In the genomic region with DNA sequence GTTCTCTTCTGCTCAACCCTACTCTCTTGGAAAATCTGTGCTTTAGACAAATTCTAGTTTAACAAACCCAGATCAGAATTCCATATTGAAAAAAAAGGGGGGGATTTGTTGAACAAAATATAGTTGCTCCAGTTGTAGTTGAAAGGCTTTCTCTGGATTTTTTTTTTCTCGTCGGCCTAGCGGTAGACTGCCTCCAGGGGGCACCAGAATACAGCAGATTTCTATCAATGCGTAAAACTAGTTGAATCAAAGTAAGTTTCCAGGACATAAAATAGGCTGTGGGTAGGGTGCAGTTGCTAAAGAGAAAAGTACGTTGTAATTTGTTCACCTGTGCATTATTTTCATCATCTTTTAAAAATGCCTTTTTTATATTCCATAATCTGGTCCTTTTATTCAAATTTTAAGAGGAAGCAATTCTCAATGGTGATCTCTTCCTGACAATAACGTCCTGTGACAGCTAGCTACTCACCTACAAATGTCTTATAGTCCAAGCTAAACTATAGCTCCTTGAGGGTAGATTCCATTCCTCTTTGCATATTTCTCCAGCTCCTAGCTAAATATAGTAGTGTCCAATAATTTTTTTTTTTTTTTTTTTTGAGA, we compare ENCODE assay signal across 8 cellular contexts.
DNase-seq lines count a peak whose midpoint lies in the region; ATAC-seq and TF ChIP-seq lines count a peak whose summit lies in the region.

No MANE protein-coding gene starts in this region.

- no peak overlapping the region for H2AFZ ChIP-seq in osteoblast (ENCODE audit: low read length)

- H3K4me3 Mint-ChIP-seq in activated T-helper 17 cell treated with anti-CD3 and anti-CD28 coated beads, Interleukin-2, amount 50 U/mL, for 72 hours, result no peak overlapping the region
- no peak overlapping the region for H3K4me3 Mint-ChIP-seq in type B pancreatic cell

- no peaks in the 10 kb centered on the region for H3K36me3 Mint-ChIP-seq in activated T-helper 17 cell treated with anti-CD3 and anti-CD28 coated beads, Interleukin-2, amount 50 U/mL, for 72 hours (ENCODE audit: low read depth)
- no peaks in the 10 kb centered on the region for H3K36me3 Mint-ChIP-seq in type B pancreatic cell

- TF ChIP-seq CTCF in BE2C (IDR thresholded peaks at IDR 0.05; ENCODE audit: low read depth, low read length) (peak; percentile 94), HEK293 (tag by site-specific recombination; IDR thresholded peaks at IDR 0.05) (peak; percentile 45; the same call in 1 of the 2 replicates), fibroblast of villous mesenchyme (IDR thresholded peaks at IDR 0.05; ENCODE audit: insufficient read depth, low read depth, low read length) (peak; percentile 96), osteoblast (IDR thresholded peaks at IDR 0.05; ENCODE audit: extremely low read depth, low read depth, low read length) (peak; percentile 94), type B pancreatic cell (conservative IDR thresholded peaks at IDR 0.05) (peak; percentile 94)

- peak; percentile 48 for ATAC-seq in activated T-helper 17 cell treated with anti-CD3 and anti-CD28 coated beads, Interleukin-2, amount 50 U/mL, for 72 hours (replicated peaks)
- ATAC-seq in HG03442 (IDR thresholded peaks at IDR 0.05; ENCODE audit: unreplicated experiment), result no peak

- H3K9me3 ChIP-seq in BE2C, result no peaks in the 10 kb centered on the region
- no peaks in the 10 kb centered on the region; the same call in 1 of the 2 replicates for H3K9me3 ChIP-seq in HEK293 (ENCODE audit: control insufficient read depth, insufficient read depth, low read depth, low read length)
- H3K9me3 ChIP-seq in osteoblast (ENCODE audit: low read depth, low read length), result no peaks in the 10 kb centered on the region

- POLR2A ChIA-PET in HEK293 (lab: Yijun Ruan, JAX), result no interaction called here

- H3K27me3 Mint-ChIP-seq in activated T-helper 17 cell treated with anti-CD3 and anti-CD28 coated beads, Interleukin-2, amount 50 U/mL, for 72 hours, result no peaks in the 10 kb centered on the region
- H3K27me3 Mint-ChIP-seq in type B pancreatic cell, result no peaks in the 10 kb centered on the region

- H3K9me3 Mint-ChIP-seq in activated T-helper 17 cell treated with anti-CD3 and anti-CD28 coated beads, Interleukin-2, amount 50 U/mL, for 72 hours, result peaks cover under 1% of the 10 kb centered on the region
- peaks cover 5% of the 10 kb centered on the region for H3K9me3 Mint-ChIP-seq in type B pancreatic cell

- DNase-seq in BE2C (peak; percentile 49), RPMI7951 (ENCODE audit: low read depth) (peak; percentile 42), fibroblast of villous mesenchyme (ENCODE audit: low read depth) (peak; percentile 56), osteoblast (ENCODE audit: insufficient read length, low spot score, missing footprints) (peak; percentile 76), type B pancreatic cell (ENCODE audit: extremely low spot score, unreplicated experiment) (no peak)

- H3K36me3 ChIP-seq in BE2C, result no peaks in the 10 kb centered on the region
- H3K36me3 ChIP-seq in HEK293 (ENCODE audit: control insufficient read depth in 2 of 2, insufficient read depth in 1 of 2, low read length in 2 of 2), result no peaks in the 10 kb centered on the region
- H3K36me3 ChIP-seq in osteoblast (ENCODE audit: insufficient read depth, low read length), result no peaks in the 10 kb centered on the region

- H3K27ac ChIP-seq in HEK293 (ENCODE audit: extremely low read depth, low read depth, low read length), result no peak overlapping the region
- H3K27ac ChIP-seq in osteoblast (ENCODE audit: low read depth, low read length), result no peak overlapping the region

- CTCF ChIA-PET in HEK293 (lab: Yijun Ruan, JAX), result interaction anchor here (0.6 to 10.8 kb wide), 20 partner anchors 11 to 1218 kb away, joined by 3 to 188 read pairs (median 4); no protein-coding TSS in a partner anchor

- no peak overlapping the region for H3K4me2 ChIP-seq in osteoblast (ENCODE audit: insufficient read depth, low read length)

- H3K27me3 ChIP-seq in BE2C (no peaks in the 10 kb centered on the region), osteoblast (ENCODE audit: insufficient read depth, low read length) (peaks cover 6% of the 10 kb centered on the region)

- no peaks in the 10 kb centered on the region for H4K20me1 ChIP-seq in osteoblast (ENCODE audit: insufficient read depth, low read length)

- H3K4me3 ChIP-seq in BE2C (ENCODE audit: low read depth, low read length) (no peak overlapping the region), HEK293 (ENCODE audit: low read depth, low read length) (no peak overlapping the region), fibroblast of villous mesenchyme (ENCODE audit: low read depth, low read length) (no peak overlapping the region), osteoblast (ENCODE audit: insufficient read depth, low read length) (no peak overlapping the region)

- no peak overlapping the region for H3K27ac Mint-ChIP-seq in activated T-helper 17 cell treated with anti-CD3 and anti-CD28 coated beads, Interleukin-2, amount 50 U/mL, for 72 hours
- no peak overlapping the region for H3K27ac Mint-ChIP-seq in type B pancreatic cell

- H3K4me1 Mint-ChIP-seq in activated T-helper 17 cell treated with anti-CD3 and anti-CD28 coated beads, Interleukin-2, amount 50 U/mL, for 72 hours, result peaks cover 4% of the 10 kb centered on the region
- H3K4me1 Mint-ChIP-seq in type B pancreatic cell (ENCODE audit: unreplicated experiment), result peaks cover 5% of the 10 kb centered on the region

- H3K79me2 ChIP-seq in osteoblast (ENCODE audit: insufficient read depth, low read length), result no peaks in the 10 kb centered on the region

- H3K4me1 ChIP-seq in BE2C (no peaks in the 10 kb centered on the region), HEK293 (ENCODE audit: control insufficient read depth, insufficient read depth, low read length) (no peaks in the 10 kb centered on the region), osteoblast (ENCODE audit: insufficient read depth, low read length) (no peaks in the 10 kb centered on the region)

TF ChIP-seq in HEK293, 187 proteins besides CTCF, POLR2A, EP300 and RAD21:
- TF ChIP-seq ZNF654 (tag by site-specific recombination; IDR thresholded peaks at IDR 0.05; ENCODE audit: low read depth), result peak; percentile 68
- no peak for TF ChIP-seq HOXC10 (CRISPR knock-in tag; IDR thresholded peaks at IDR 0.05)
- TF ChIP-seq ZNF248 (tag by site-specific recombination; IDR thresholded peaks at IDR 0.05), result no peak
- peak; percentile 46; the same call in 1 of the 2 replicates for TF ChIP-seq SCRT2 (tag by site-specific recombination; IDR thresholded peaks at IDR 0.05)
- TF ChIP-seq, protein P1, sequence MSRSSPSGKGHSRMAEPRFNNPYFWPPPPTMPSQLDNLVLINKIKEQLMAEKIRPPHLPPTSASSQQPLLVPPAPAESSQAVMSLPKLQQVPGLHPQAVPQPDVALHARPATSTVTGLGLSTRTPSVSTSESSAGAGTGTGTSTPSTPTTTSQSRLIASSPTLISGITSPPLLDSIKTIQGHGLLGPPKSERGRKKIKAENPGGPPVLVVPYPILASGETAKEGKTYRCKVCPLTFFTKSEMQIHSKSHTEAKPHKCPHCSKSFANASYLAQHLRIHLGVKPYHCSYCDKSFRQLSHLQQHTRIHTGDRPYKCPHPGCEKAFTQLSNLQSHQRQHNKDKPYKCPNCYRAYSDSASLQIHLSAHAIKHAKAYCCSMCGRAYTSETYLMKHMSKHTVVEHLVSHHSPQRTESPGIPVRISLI (tag by site-specific recombination; IDR thresholded peaks at IDR 0.05), result 0 out of 2 replicates have a peak, but pooled peaks have one; percentile 18
- no peak for TF ChIP-seq YY1 (tag by site-specific recombination; IDR thresholded peaks at IDR 0.05)
- peak; percentile 50; the same call in 1 of the 2 replicates for TF ChIP-seq ZNF660 (tag by site-specific recombination; IDR thresholded peaks at IDR 0.05)

Comparison
In these comparisons a context has a peak if more than half of its experiments do, and no peak if none do; other contexts are left out.
1. CTCF ChIP-seq: peak in every context shown above with its lines; median percentile 96 in fibroblast of villous mesenchyme; 94 in BE2C; 94 in osteoblast; 94 in type B pancreatic cell; 45 in HEK293.